ENCODE assay signal across 8 cellular contexts in the genomic region with DNA sequence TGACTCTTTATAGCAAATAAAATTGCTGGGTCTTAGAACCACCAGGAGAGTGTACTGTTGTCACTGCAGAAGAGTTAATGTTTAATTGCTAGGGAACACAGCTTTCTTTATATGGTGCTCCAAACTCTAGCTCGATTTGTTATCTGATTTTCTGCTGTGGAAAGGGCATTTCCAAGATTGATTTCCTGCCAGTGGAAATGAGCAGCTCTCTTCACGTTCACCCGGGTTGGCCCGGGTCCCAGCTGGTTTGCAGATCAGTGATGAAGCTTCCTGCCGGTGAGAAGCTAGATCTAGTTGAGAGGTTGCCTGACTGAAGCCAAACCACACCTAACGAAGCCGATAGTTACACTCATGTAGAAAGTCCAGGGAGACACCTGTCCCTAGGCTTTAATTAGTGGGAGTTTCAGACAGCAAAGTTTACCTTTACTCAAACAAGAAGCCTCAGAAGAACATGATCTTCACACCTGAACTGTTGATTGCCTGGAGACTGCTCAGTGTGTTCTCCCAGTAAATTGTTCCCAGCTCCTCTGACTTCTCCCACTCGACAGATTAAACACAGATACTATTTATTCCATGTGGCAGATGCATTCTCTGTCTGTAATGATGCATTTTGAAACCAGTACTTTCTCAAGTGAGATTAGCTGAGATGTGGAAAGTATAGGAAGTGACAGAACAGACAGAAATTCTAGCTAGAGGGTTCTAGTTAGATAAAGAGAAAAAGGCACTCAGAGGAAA. TPM values are rescaled to one million over a fixed set of nuclear protein-coding genes. Genes with fewer than 3 reads are reported as not detected.
A peak's percentile ranks its signal among the peaks of the same experiment; 100 is the strongest.
DNase-seq lines count a peak whose midpoint lies in the region; ATAC-seq and TF ChIP-seq lines count a peak whose summit lies in the region.

No MANE protein-coding gene starts in this region.

- peaks cover 13% of the 10 kb centered on the region for H3K4me1 ChIP-seq in adipocyte (ENCODE audit: control insufficient read depth, insufficient read depth, low read length)
- peaks cover 16% of the 10 kb centered on the region for H3K4me1 ChIP-seq in thymus (ENCODE audit: control insufficient read depth, insufficient read depth, low read length)

- H3K4me3 ChIP-seq in adipocyte (ENCODE audit: low read length) (no peak overlapping the region), thymus (ENCODE audit: low read length) (peak overlapping the region; percentile 1)

- DNase-seq in DMS53 (lab: John Stamatoyannopoulos, UW) (peak; percentile 78), RWPE1 (ENCODE audit: low spot score) (peak; percentile 26), adipocyte (ENCODE audit: low read depth) (peak; percentile 8), left kidney (ENCODE audit: low read depth, low spot score) (peak; percentile 55), pons (ENCODE audit: low spot score) (no peak)

- H3K9me3 ChIP-seq in adipocyte (ENCODE audit: control insufficient read depth, low read length) (no peaks in the 10 kb centered on the region), thymus (ENCODE audit: control insufficient read depth) (no peaks in the 10 kb centered on the region)

- no peaks in the 10 kb centered on the region for H3K27me3 ChIP-seq in adipocyte (replicated peaks; ENCODE audit: control insufficient read depth, insufficient read depth, low read length)
- H3K27me3 ChIP-seq in thymus (ENCODE audit: control insufficient read depth, insufficient read depth): no peaks in the 10 kb centered on the region

- H3K27ac ChIP-seq in RWPE1 (peak overlapping the region; percentile 69), thymus (ENCODE audit: low read depth) (peak overlapping the region; percentile 88)

- no peaks in the 10 kb centered on the region for H3K36me3 ChIP-seq in adipocyte (ENCODE audit: control insufficient read depth, insufficient read depth, low read length, severe bottlenecking)
- no peaks in the 10 kb centered on the region for H3K36me3 ChIP-seq in thymus (ENCODE audit: control insufficient read depth, insufficient read depth)

- TF ChIP-seq CTCF in RWPE1 (conservative IDR thresholded peaks at IDR 0.05; ENCODE audit: low read depth): no peak

- CTCF ChIA-PET in RWPE1 (lab: Yijun Ruan, JAX): interaction anchor here (0.6 to 1.1 kb wide), 8 partner anchors 12 to 276 kb away, joined by 3 to 5 read pairs (median 3); no protein-coding TSS in a partner anchor

- no peak overlapping the region for H3K9ac ChIP-seq in adipocyte (ENCODE audit: low read length)

- WGBS in thymus: under 1% methylated on average over 8 of the region's 8 CpGs

- POLR2A ChIA-PET in RWPE1 (lab: Yijun Ruan, JAX; ENCODE audit: low non-redundant PET): no interaction called here

- ATAC-seq in GM19395 (IDR thresholded peaks at IDR 0.05; ENCODE audit: unreplicated experiment): peak; percentile 73
- ATAC-seq in HG03439 (IDR thresholded peaks at IDR 0.05; ENCODE audit: unreplicated experiment): peak; percentile 51

RNA-seq across cellular contexts. Expression of gene PAQR8, which starts 27.8 kb away (rescaled TPM):
- 11.3 TPM for polyA plus RNA-seq in thymus

RNA-seq across cellular contexts. Expression of gene EFHC1, which starts 30.3 kb away (rescaled TPM):
- polyA plus RNA-seq in thymus: 75.6 TPM
